25 cellular contexts compared by ENCODE assay signal in genomic region chr13:105395041-105395440, GRCh38.
"Had no signal": no experiment of that assay in that cellular context is flagged by ENCODE, and none has a peak within 500 bp of the region (broad histone marks: within the 10 kb centered on the region; RNA-seq: fewer than 3 reads in every experiment).

No MANE protein-coding gene starts in this region.

- H3K4me1 ChIP-seq: lower lobe of right lung, stomach, testis, thyroid gland, transverse colon, upper lobe of left lung, vagina had no signal

- DNase-seq: kidney glomerular epithelial cell; left cardiac atrium; left ventricle myocardium superior; lower lobe of right lung; mammary epithelial cell; mesenchymal stem cell; naive thymus-derived CD8-positive, alpha-beta T cell; ovary; retina; right cardiac atrium; stimulated activated CD4-positive, alpha-beta T cell treated with anti-CD3 and anti-CD28 coated beads, Interleukin-12 subunit alpha, Interleukin-12 subunit beta, amount 100 ng/mL, for 4 hours; stimulated activated CD4-positive, alpha-beta T cell treated with anti-CD3 and anti-CD28 coated beads, Interleukin-15, amount 100 ng/mL, for 24 hours; stimulated activated CD4-positive, alpha-beta T cell treated with anti-CD3 and anti-CD28 coated beads, Interleukin-2, amount 100 ng/mL, for 24 hours; stimulated activated CD4-positive, alpha-beta T cell treated with anti-CD3 and anti-CD28 coated beads, Interleukin-4, amount 100 ng/mL, for 1 hour; stimulated activated naive B cell treated with anti-CD40 and anti-IgM and Interleukin-4, amounts not matched to agents 10 μg/mL and 1 μg/mL and 100 μg/mL, for 72 hours; stimulated activated naive CD8-positive, alpha-beta T cell treated with anti-CD3 and anti-CD28 coated beads, Interleukin-15, Interleukin-2, amounts not matched to agents 100 U/mL and 50 U/mL, for 24 hours; stomach; testis; thyroid gland; transverse colon; upper lobe of left lung had no signal

- H3K36me3 ChIP-seq: lower lobe of right lung, ovary, stomach, thyroid gland, transverse colon, upper lobe of left lung, vagina had no signal

- H3K9me3 ChIP-seq: lower lobe of right lung, ovary, stomach, testis, thyroid gland, transverse colon, upper lobe of left lung, vagina had no signal

- H3K27me3 ChIP-seq: ovary, stomach, testis, thyroid gland, transverse colon, upper lobe of left lung, vagina had no signal

- ATAC-seq: left cardiac atrium; left lobe of liver; left ventricle myocardium superior; lower lobe of right lung; naive thymus-derived CD8-positive, alpha-beta T cell; right cardiac atrium; sciatic nerve; stimulated activated naive B cell treated with anti-CD40 and anti-IgM and Interleukin-4, amounts not matched to agents 10 μg/mL and 1 μg/mL and 100 μg/mL, for 72 hours; stimulated activated naive CD8-positive, alpha-beta T cell treated with anti-CD3 and anti-CD28 coated beads, Interleukin-15, Interleukin-2, amounts not matched to agents 100 U/mL and 50 U/mL, for 24 hours had no signal

- H3K27ac ChIP-seq: lower lobe of right lung, ovary, skin epidermis, stomach, testis, thyroid gland, transverse colon, upper lobe of left lung, vagina had no signal

- H3K4me3 ChIP-seq: lower lobe of right lung, ovary, skin epidermis, stomach, testis, thyroid gland, transverse colon, upper lobe of left lung, vagina had no signal
